ENCODE assay signal across 27 cellular contexts in the genomic region with DNA sequence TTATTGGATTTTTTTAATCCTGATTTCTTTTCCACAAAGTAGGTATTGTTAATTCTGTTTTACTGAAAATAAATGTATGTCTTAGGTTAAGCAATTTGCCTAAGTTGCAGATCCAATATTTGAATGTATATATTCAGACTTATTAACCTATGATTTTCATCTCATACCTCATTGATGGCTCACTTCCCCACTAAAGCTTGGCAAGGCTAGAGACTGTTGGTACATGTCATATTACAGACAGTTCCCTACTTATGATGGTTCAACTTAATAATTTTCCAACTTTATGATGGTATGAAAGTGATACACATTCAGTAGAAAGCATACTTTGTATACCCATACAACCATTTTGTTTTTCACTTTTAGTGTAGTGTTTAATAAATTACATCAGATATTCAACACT. TPM values are rescaled to one million over a fixed set of nuclear protein-coding genes. Genes with fewer than 3 reads are reported as not detected.
DNase-seq lines count a peak whose midpoint lies in the region; ATAC-seq and TF ChIP-seq lines count a peak whose summit lies in the region.
"Had no signal": no experiment of that assay in that cellular context is flagged by ENCODE, and none has a peak within 500 bp of the region (broad histone marks: within the 10 kb centered on the region; RNA-seq: fewer than 3 reads in every experiment).

No MANE protein-coding gene starts in this region.

- H3K56ac ChIP-seq in mesendoderm (ENCODE audit: low read length): no peak overlapping the region

- no peaks in the 10 kb centered on the region for H3K4me1 ChIP-seq in breast epithelium
- no peaks in the 10 kb centered on the region for H3K4me1 ChIP-seq in mesendoderm (ENCODE audit: control insufficient read depth, low read depth, low read length)
- H3K4me1 ChIP-seq: gastrocnemius medialis, HAP-1 had no signal

- BruUV-seq in MCF 10A (replicated peaks; lab: Mats Ljungman, UMichigan): no TSS peak

- no peak overlapping the region for H2BK15ac ChIP-seq in mesendoderm (replicated peaks; ENCODE audit: low read depth)

- no peak for TF ChIP-seq POLR2A in breast epithelium (IDR thresholded peaks at IDR 0.05)

- ATAC-seq in CD4-positive, alpha-beta T cell (ENCODE audit: poor library complexity): no peak
- ATAC-seq: gastrocnemius medialis, left lobe of liver, psoas muscle, T-helper 17 cell had no signal

- no peak overlapping the region for H3K9ac ChIP-seq in mesendoderm (ENCODE audit: low read length)

- no peak overlapping the region for H2BK120ac ChIP-seq in mesendoderm (ENCODE audit: low read depth, low read length)

- no peak for DNase-seq in MCF 10A (ENCODE audit: unreplicated experiment)
- DNase-seq in breast epithelium (ENCODE audit: low spot score in 2 of 2): no peak
- no peak for DNase-seq in epithelial cell of prostate (ENCODE audit: low read depth, low spot score)
- DNase-seq in mesendoderm: no peak
- no peak for DNase-seq in activated gamma-delta T cell (lab: John Stamatoyannopoulos, UW)
- no peak for DNase-seq in GM10248 (ENCODE audit: extremely low spot score)
- no peak for DNase-seq in CD4-positive, alpha-beta T cell
- DNase-seq: activated CD4-positive, alpha-beta T cell treated with anti-CD3 and anti-CD28 coated beads for 4 hours; activated CD8-positive, alpha-beta memory T cell treated with anti-CD3 and anti-CD28 coated beads for 24 hours; activated effector memory CD4-positive, alpha-beta T cell treated with anti-CD3 and anti-CD28 coated beads, Interleukin-2, amount 50 U/mL, for 16 hours; AML-193; CD4-positive, alpha-beta memory T cell; gastrocnemius medialis; immature natural killer cell; naive B cell; NCI-H2029 treated with DMSO at 0.1 percent for 48 hours; NCI-H69; psoas muscle; sigmoid colon; stimulated activated naive CD4-positive, alpha-beta T cell; T-helper 17 cell had no signal

- no peaks in the 10 kb centered on the region for H3K79me2 ChIP-seq in mesendoderm (ENCODE audit: control insufficient read depth, insufficient read depth, low read length)

- H3K4me3 ChIP-seq in breast epithelium (no peak overlapping the region), mesendoderm (ENCODE audit: low read length) (no peak overlapping the region)
- H3K4me3 ChIP-seq: gastrocnemius medialis, HAP-1, psoas muscle, sigmoid colon, SK-N-MC, suprapubic skin had no signal

- intact Hi-C loops in MCF 10A (cut with micrococcal nuclease): no loop called here
- intact Hi-C loops in breast epithelium (cut with DNase I; ENCODE audit: low total_unique reads): no loop called here
- intact Hi-C loops in CD4-positive, alpha-beta T cell (cut with DNase I, micrococcal nuclease): no loop called here

- H3K4me2 ChIP-seq in mesendoderm (ENCODE audit: low read length): no peak overlapping the region

- no peak overlapping the region for H4K5ac ChIP-seq in mesendoderm (ENCODE audit: low read length)

- peak overlapping the region; percentile 44 for H3K27ac Mint-ChIP-seq in MCF 10A (ENCODE audit: low read depth, unreplicated experiment)
- no peak overlapping the region for H3K27ac Mint-ChIP-seq in CD4-positive, alpha-beta T cell
- H3K27ac Mint-ChIP-seq: CD4-positive, alpha-beta memory T cell; naive B cell; T-helper 17 cell had no signal

- no peak overlapping the region for H3K4ac ChIP-seq in mesendoderm (ENCODE audit: low read depth, low read length)

- POLR2A ChIA-PET in MCF 10A (lab: Yijun Ruan, JAX) (interaction anchor here (1.0 to 4.1 kb wide), 4 partner anchors 13 to 139 kb away, joined by 3 to 32 read pairs (median 6); partner anchors contain the start of gene SPATS2), GM10248 (lab: Yijun Ruan, JAX) (interaction anchor here (0.7 kb wide), 1 partner anchor 323 kb away, joined by 3 read pairs; no protein-coding TSS in a partner anchor)
- POLR2A ChIA-PET in CD4-positive, alpha-beta T cell (lab: Charles Lee): no interaction called here

- no peak overlapping the region for H4K8ac ChIP-seq in mesendoderm (ENCODE audit: low read depth, low read length)

- peaks cover 15% of the 10 kb centered on the region for H3K4me1 Mint-ChIP-seq in MCF 10A (ENCODE audit: insufficient read depth, unreplicated experiment)
- peaks cover 14% of the 10 kb centered on the region for H3K4me1 Mint-ChIP-seq in CD4-positive, alpha-beta T cell (ENCODE audit: low read depth)
- H3K4me1 Mint-ChIP-seq: CD4-positive, alpha-beta memory T cell; immature natural killer cell had no signal

- no peaks in the 10 kb centered on the region for H3K36me3 Mint-ChIP-seq in MCF 10A (ENCODE audit: insufficient read depth, unreplicated experiment)
- peaks cover 5% of the 10 kb centered on the region for H3K36me3 Mint-ChIP-seq in CD4-positive, alpha-beta T cell (ENCODE audit: low read depth)

- no peak overlapping the region for H3K4me3 Mint-ChIP-seq in MCF 10A (ENCODE audit: unreplicated experiment)
- H3K4me3 Mint-ChIP-seq in CD4-positive, alpha-beta T cell: no peak overlapping the region
- H3K4me3 Mint-ChIP-seq: CD4-positive, alpha-beta memory T cell; immature natural killer cell; naive B cell; T-helper 17 cell had no signal

- no peak overlapping the region for H3K23ac ChIP-seq in mesendoderm (ENCODE audit: low read length)

- no peaks in the 10 kb centered on the region for H3K9me3 Mint-ChIP-seq in MCF 10A (ENCODE audit: unreplicated experiment)
- H3K9me3 Mint-ChIP-seq in CD4-positive, alpha-beta T cell: no peaks in the 10 kb centered on the region
- H3K9me3 Mint-ChIP-seq: CD4-positive, alpha-beta memory T cell; immature natural killer cell; naive B cell had no signal

- no peaks in the 10 kb centered on the region for H3K9me3 ChIP-seq in breast epithelium
- no peaks in the 10 kb centered on the region for H3K9me3 ChIP-seq in CD4-positive, alpha-beta T cell (ENCODE audit: control insufficient read depth, low read length)
- H3K9me3 ChIP-seq: gastrocnemius medialis, HAP-1, psoas muscle, sigmoid colon, suprapubic skin had no signal

- H2AK5ac ChIP-seq in mesendoderm (ENCODE audit: low read length): no peak overlapping the region

- no peak for TF ChIP-seq CTCF in MCF 10A (IDR thresholded peaks at IDR 0.05; ENCODE audit: unreplicated experiment)
- no peak for TF ChIP-seq CTCF in breast epithelium (IDR thresholded peaks at IDR 0.05)
- no peak for TF ChIP-seq CTCF in VCaP (conservative IDR thresholded peaks at IDR 0.05)
- no peak for TF ChIP-seq CTCF in GM10248 (IDR thresholded peaks at IDR 0.05; ENCODE audit: control extremely low read depth, extremely low read depth, low read depth, missing control alignments)
- no peak for TF ChIP-seq CTCF in CD4-positive, alpha-beta T cell (IDR thresholded peaks at IDR 0.05)

- H3K27me3 ChIP-seq in breast epithelium (no peaks in the 10 kb centered on the region), mesendoderm (ENCODE audit: insufficient read depth, low read length, poor library complexity) (no peaks in the 10 kb centered on the region)
- no peaks in the 10 kb centered on the region for H3K27me3 ChIP-seq in CD4-positive, alpha-beta T cell (ENCODE audit: control insufficient read depth, insufficient read depth, low read length)
- H3K27me3 ChIP-seq: gastrocnemius medialis, sigmoid colon, suprapubic skin had no signal

- H3K27ac ChIP-seq in breast epithelium: no peak overlapping the region
- H3K27ac ChIP-seq in VCaP: peak overlapping the region; percentile 95; the same call in 1 of the 2 replicates
- peak overlapping the region; percentile 98 for H3K27ac ChIP-seq in epithelial cell of prostate
- no peak overlapping the region for H3K27ac ChIP-seq in mesendoderm (ENCODE audit: low read depth, low read length)
- no peak overlapping the region for H3K27ac ChIP-seq in CD4-positive, alpha-beta T cell (ENCODE audit: low read depth, low read length)
- H3K27ac ChIP-seq: 22Rv1, gastrocnemius medialis, psoas muscle, sigmoid colon, SK-N-MC, suprapubic skin had no signal

- H2BK5ac ChIP-seq in mesendoderm (ENCODE audit: low read length): no peak overlapping the region

- no peaks in the 10 kb centered on the region for H3K79me1 ChIP-seq in mesendoderm (ENCODE audit: low read length)

- H3K18ac ChIP-seq in mesendoderm (ENCODE audit: low read length): no peak overlapping the region

- CTCF ChIA-PET in MCF 10A (lab: Yijun Ruan, JAX): interaction anchor here (1.2 to 14.9 kb wide), 3 partner anchors 148 to 217 kb away, joined by 3 to 288 read pairs (median 3); no protein-coding TSS in a partner anchor
- CTCF ChIA-PET in GM10248 (lab: Yijun Ruan, JAX): interaction anchor here (0.9 to 5.8 kb wide), 8 partner anchors 8 to 407 kb away, joined by 3 to 55 read pairs (median 7); no protein-coding TSS in a partner anchor
- CTCF ChIA-PET in CD4-positive, alpha-beta T cell (lab: Charles Lee): no interaction called here

- H3K36me3 ChIP-seq in breast epithelium (no peaks in the 10 kb centered on the region), mesendoderm (ENCODE audit: control insufficient read depth, insufficient read depth, low read length) (no peaks in the 10 kb centered on the region)

- no peaks in the 10 kb centered on the region for H3K27me3 Mint-ChIP-seq in MCF 10A (ENCODE audit: insufficient read depth, unreplicated experiment)
- no peaks in the 10 kb centered on the region for H3K27me3 Mint-ChIP-seq in CD4-positive, alpha-beta T cell
- H3K27me3 Mint-ChIP-seq: CD4-positive, alpha-beta memory T cell; naive B cell; T-helper 17 cell had no signal

RNA-seq across cellular contexts. Expression of gene KCNH3, which starts 33.2 kb away (rescaled TPM):
- total RNA-seq in MCF 10A (2022) (not detected in 2 replicates), breast epithelium (1 to 10 TPM in 1 of 3 donors, under 1 TPM in 1, not detected in 1; 0.66 to 1.3 TPM)
- polyA plus RNA-seq in mesendoderm (2013, experiment 1 of 2): 0.07 TPM
- 0.06 TPM for polyA plus RNA-seq in mesendoderm (2013, experiment 2 of 2)
- 1 to 10 TPM; 2.4 to 3.4 TPM for total RNA-seq in CD4-positive, alpha-beta T cell
- total RNA-seq: gastrocnemius medialis had no signal

Comparison
In these comparisons a context has a peak if more than half of its experiments do, and no peak if none do; other contexts are left out.
1. H3K27ac ChIP-seq: peak in VCaP (single experiment) and epithelial cell of prostate (single experiment); none in breast epithelium (0 of 2), mesendoderm (single experiment) and CD4-positive, alpha-beta T cell (single experiment).